ENCODE assay signal across 23 cellular contexts in the genomic region with DNA sequence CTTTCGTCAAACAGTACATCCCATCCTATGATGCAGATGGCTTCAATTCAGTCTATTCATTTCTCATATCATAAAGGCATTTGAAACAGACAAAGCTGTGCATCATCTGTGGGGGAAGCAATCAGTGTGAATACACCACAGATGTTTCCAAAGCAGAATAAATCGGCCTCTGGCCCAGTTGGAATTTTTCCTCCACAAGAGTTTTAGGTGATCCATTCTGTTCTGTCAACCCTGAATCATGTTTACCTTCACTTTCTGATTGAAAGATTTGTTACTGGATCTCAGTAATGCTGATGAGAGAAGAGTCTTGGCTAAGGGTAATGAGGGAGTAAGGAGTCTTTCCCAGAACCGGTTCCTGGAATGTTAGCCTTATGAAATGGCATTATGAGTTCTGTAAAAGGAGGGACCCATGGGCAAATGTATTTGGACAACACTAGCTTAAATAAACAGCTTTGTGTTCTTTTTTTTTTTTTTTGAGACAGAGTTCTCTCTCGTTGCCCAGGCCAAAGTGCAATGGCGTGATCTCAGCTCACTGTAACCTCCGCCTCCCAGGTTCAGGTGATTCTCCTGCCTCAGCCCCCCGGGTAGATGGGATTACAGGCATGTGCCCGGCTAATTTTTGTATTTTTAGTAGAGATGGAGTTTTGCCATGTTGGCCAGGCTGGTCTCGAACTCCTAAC.
DNase-seq lines count a peak whose midpoint lies in the region; ATAC-seq and TF ChIP-seq lines count a peak whose summit lies in the region.
"Had no signal": no experiment of that assay in that cellular context is flagged by ENCODE, and none has a peak within 500 bp of the region (broad histone marks: within the 10 kb centered on the region; RNA-seq: fewer than 3 reads in every experiment).

No MANE protein-coding gene starts in this region.

- no peak overlapping the region for H3K27ac ChIP-seq in liver (ENCODE audit: low read depth in 1 of 2, low read length in 2 of 2)
- H3K27ac ChIP-seq: BLaER1 had no signal

- H3K9ac ChIP-seq in liver (ENCODE audit: low read depth in 1 of 2, low read length in 2 of 2), result no peak overlapping the region
- H3K9ac ChIP-seq: BLaER1 had no signal

- H3K4me3 Mint-ChIP-seq in activated naive CD4-positive, alpha-beta T cell treated with anti-CD3 and anti-CD28 coated beads, Interleukin-2, amount 10 ng/mL, durations not matched to agents 7 days and 5 days, result no peak overlapping the region
- H3K4me3 Mint-ChIP-seq: CD14-positive monocyte; CD4-positive, alpha-beta memory T cell; CD4-positive, CD25-positive, alpha-beta regulatory T cell; CD8-positive, alpha-beta memory T cell had no signal

- CTCF ChIA-PET in activated naive CD4-positive, alpha-beta T cell treated with anti-CD3 and anti-CD28 coated beads, Interleukin-2, amount 10 ng/mL, durations not matched to agents 7 days and 5 days (lab: Charles Lee), result no interaction called here

- no peak for TF ChIP-seq CTCF in liver (IDR thresholded peaks at IDR 0.05; ENCODE audit: low read depth, low read length, missing input control)

- H3K4me1 Mint-ChIP-seq in activated naive CD4-positive, alpha-beta T cell treated with anti-CD3 and anti-CD28 coated beads, Interleukin-2, amount 10 ng/mL, durations not matched to agents 7 days and 5 days, result no peaks in the 10 kb centered on the region
- H3K4me1 Mint-ChIP-seq: CD14-positive monocyte; CD4-positive, alpha-beta memory T cell; CD4-positive, CD25-positive, alpha-beta regulatory T cell; CD8-positive, alpha-beta memory T cell had no signal

- peak; percentile 53 for ATAC-seq in left lobe of liver
- no peak for ATAC-seq in HG03175 (IDR thresholded peaks at IDR 0.05; ENCODE audit: unreplicated experiment)
- ATAC-seq: GM12878 had no signal

- H3K27me3 Mint-ChIP-seq in activated naive CD4-positive, alpha-beta T cell treated with anti-CD3 and anti-CD28 coated beads, Interleukin-2, amount 10 ng/mL, durations not matched to agents 7 days and 5 days, result no peaks in the 10 kb centered on the region

- no peak for TF ChIP-seq RAD21 in liver (IDR thresholded peaks at IDR 0.05)

- no peaks in the 10 kb centered on the region for H3K36me3 ChIP-seq in liver (ENCODE audit: control insufficient read depth in 4 of 4, insufficient read depth in 3 of 4, low read depth in 1 of 4, low read length in 3 of 4)
- H3K36me3 ChIP-seq: BE2C, BLaER1 had no signal

- DNase-seq in left lobe of liver (ENCODE audit: low spot score), result no peak
- DNase-seq in activated naive CD4-positive, alpha-beta T cell treated with anti-CD3 and anti-CD28 coated beads, Interleukin-2, amount 10 ng/mL, durations not matched to agents 7 days and 5 days, result no peak
- no peak for DNase-seq in cerebellar nuclear complex (lab: John Stamatoyannopoulos, UW)
- DNase-seq: 8988T; ACHN; BE2C; C1 segment of cervical spinal cord; CD4-positive, alpha-beta memory T cell; CD4-positive, CD25-positive, alpha-beta regulatory T cell; CD8-positive, alpha-beta memory T cell; COR-L47; DMS 273 treated with DMSO at 0.1 percent for 48 hours; DMS153; DMS53; DMS79; DND-41; EL; GDM1 had no signal

- no peaks in the 10 kb centered on the region for H3K27me3 ChIP-seq in liver (ENCODE audit: control insufficient read depth in 4 of 4, insufficient read depth in 4 of 4, low read length in 3 of 4)
- H3K27me3 ChIP-seq: BLaER1 had no signal

- no peaks in the 10 kb centered on the region for H3K9me3 ChIP-seq in liver (ENCODE audit: control insufficient read depth in 4 of 4, low read length in 3 of 4)
- H3K9me3 ChIP-seq: BE2C, BLaER1 had no signal

- WGBS in liver, result 54% methylated on average over 9 of the region's 9 CpGs

- no peaks in the 10 kb centered on the region for H3K4me1 ChIP-seq in liver (ENCODE audit: control insufficient read depth in 4 of 4, insufficient read depth in 4 of 4, low read length in 3 of 4)
- H3K4me1 ChIP-seq: BE2C, BLaER1 had no signal

- H3K36me3 Mint-ChIP-seq in activated naive CD4-positive, alpha-beta T cell treated with anti-CD3 and anti-CD28 coated beads, Interleukin-2, amount 10 ng/mL, durations not matched to agents 7 days and 5 days, result no peaks in the 10 kb centered on the region
- H3K36me3 Mint-ChIP-seq: CD14-positive monocyte; CD4-positive, alpha-beta memory T cell; CD4-positive, CD25-positive, alpha-beta regulatory T cell; CD8-positive, alpha-beta memory T cell had no signal

- no peak overlapping the region for H3K4me3 ChIP-seq in liver (ENCODE audit: low read depth in 1 of 3, low read length in 3 of 3)
- H3K4me3 ChIP-seq: BLaER1, GM12878 had no signal

- no peak overlapping the region for H3K27ac Mint-ChIP-seq in activated naive CD4-positive, alpha-beta T cell treated with anti-CD3 and anti-CD28 coated beads, Interleukin-2, amount 10 ng/mL, durations not matched to agents 7 days and 5 days
- H3K27ac Mint-ChIP-seq: CD14-positive monocyte; CD4-positive, alpha-beta memory T cell; CD4-positive, CD25-positive, alpha-beta regulatory T cell; CD8-positive, alpha-beta memory T cell had no signal

- no peaks in the 10 kb centered on the region for H3K9me3 Mint-ChIP-seq in activated naive CD4-positive, alpha-beta T cell treated with anti-CD3 and anti-CD28 coated beads, Interleukin-2, amount 10 ng/mL, durations not matched to agents 7 days and 5 days
- H3K9me3 Mint-ChIP-seq: CD4-positive, alpha-beta memory T cell; CD4-positive, CD25-positive, alpha-beta regulatory T cell; CD8-positive, alpha-beta memory T cell had no signal

TF ChIP-seq in liver, 16 proteins besides CTCF, POLR2A, EP300 and RAD21:
- no peak for TF ChIP-seq HNF4G (IDR thresholded peaks at IDR 0.05)
- TF ChIP-seq HNF4A (conservative IDR thresholded peaks at IDR 0.05), result peak; percentile 5 to 60
- TF ChIP-seq FOXA2 (IDR thresholded peaks at IDR 0.05), result peak; percentile 20
- TF ChIP-seq, protein P1, sequence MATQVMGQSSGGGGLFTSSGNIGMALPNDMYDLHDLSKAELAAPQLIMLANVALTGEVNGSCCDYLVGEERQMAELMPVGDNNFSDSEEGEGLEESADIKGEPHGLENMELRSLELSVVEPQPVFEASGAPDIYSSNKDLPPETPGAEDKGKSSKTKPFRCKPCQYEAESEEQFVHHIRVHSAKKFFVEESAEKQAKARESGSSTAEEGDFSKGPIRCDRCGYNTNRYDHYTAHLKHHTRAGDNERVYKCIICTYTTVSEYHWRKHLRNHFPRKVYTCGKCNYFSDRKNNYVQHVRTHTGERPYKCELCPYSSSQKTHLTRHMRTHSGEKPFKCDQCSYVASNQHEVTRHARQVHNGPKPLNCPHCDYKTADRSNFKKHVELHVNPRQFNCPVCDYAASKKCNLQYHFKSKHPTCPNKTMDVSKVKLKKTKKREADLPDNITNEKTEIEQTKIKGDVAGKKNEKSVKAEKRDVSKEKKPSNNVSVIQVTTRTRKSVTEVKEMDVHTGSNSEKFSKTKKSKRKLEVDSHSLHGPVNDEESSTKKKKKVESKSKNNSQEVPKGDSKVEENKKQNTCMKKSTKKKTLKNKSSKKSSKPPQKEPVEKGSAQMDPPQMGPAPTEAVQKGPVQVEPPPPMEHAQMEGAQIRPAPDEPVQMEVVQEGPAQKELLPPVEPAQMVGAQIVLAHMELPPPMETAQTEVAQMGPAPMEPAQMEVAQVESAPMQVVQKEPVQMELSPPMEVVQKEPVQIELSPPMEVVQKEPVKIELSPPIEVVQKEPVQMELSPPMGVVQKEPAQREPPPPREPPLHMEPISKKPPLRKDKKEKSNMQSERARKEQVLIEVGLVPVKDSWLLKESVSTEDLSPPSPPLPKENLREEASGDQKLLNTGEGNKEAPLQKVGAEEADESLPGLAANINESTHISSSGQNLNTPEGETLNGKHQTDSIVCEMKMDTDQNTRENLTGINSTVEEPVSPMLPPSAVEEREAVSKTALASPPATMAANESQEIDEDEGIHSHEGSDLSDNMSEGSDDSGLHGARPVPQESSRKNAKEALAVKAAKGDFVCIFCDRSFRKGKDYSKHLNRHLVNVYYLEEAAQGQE (IDR thresholded peaks at IDR 0.05), result peak; percentile 31
- TF ChIP-seq RXRA (IDR thresholded peaks at IDR 0.05), result peak in 1 of 2 donors; percentile 29
